In genomic region chr10:7789390-7789789, GRCh38 we compare ENCODE assay signal across 8 cellular contexts. TPM values are rescaled to one million over a fixed set of nuclear protein-coding genes. Genes with fewer than 3 reads are reported as not detected.
DNase-seq lines count a peak whose midpoint lies in the region; FAIRE-seq and TF ChIP-seq lines count a peak whose summit lies in the region.
"Had no signal": no experiment of that assay in that cellular context is flagged by ENCODE, and none has a peak within 500 bp of the region (broad histone marks: within the 10 kb centered on the region; RNA-seq: fewer than 3 reads in every experiment).

No MANE protein-coding gene starts in this region.

- POLR2A ChIA-PET in RWPE1 (lab: Yijun Ruan, JAX; ENCODE audit: low non-redundant PET), result interaction anchor here (2.7 kb wide), 1 partner anchor 28 kb away, joined by 16 read pairs; the partner anchor contains the start of gene TAF3

- TF ChIP-seq POLR2A in GM12892 (IDR thresholded peaks at IDR 0.05; ENCODE audit: low read depth, low read length), result no peak

- peaks cover 34% of the 10 kb centered on the region for H3K36me3 Mint-ChIP-seq in HFFc6 (ENCODE audit: low read depth)

- H3K4me3 ChIP-seq in skin epidermis, result peak overlapping the region in 5 of 7 experiments; percentile 85 to 98 (median 89)

- no peak overlapping the region for H3K4me3 Mint-ChIP-seq in HFFc6

- H3K27ac ChIP-seq in RWPE1 (no peak overlapping the region), skin epidermis (peak overlapping the region in 6 of 21 experiments; percentile 85 to 97 (median 94))

- H3K27me3 Mint-ChIP-seq in HFFc6 (ENCODE audit: insufficient read depth), result no peaks in the 10 kb centered on the region
- H3K27me3 Mint-ChIP-seq: activated naive CD4-positive, alpha-beta T cell treated with anti-CD3 and anti-CD28 coated beads, Interleukin-2, amount 50 U/mL, for 24 hours had no signal

- peaks cover 56% of the 10 kb centered on the region for H3K4me1 Mint-ChIP-seq in HFFc6 (ENCODE audit: low read depth)

- DNase-seq in HFFc6 (peak; percentile 21), RWPE1 (ENCODE audit: low spot score) (peak; percentile 13), glomerular visceral epithelial cell (ENCODE audit: extremely low spot score) (peak; percentile 34), HK-2 (ENCODE audit: unreplicated experiment) (no peak), NCI-H2196 treated with DMSO at 0.1 percent for 48 hours (lab: John Stamatoyannopoulos, UW; ENCODE audit: unreplicated experiment) (no peak), GM12892 (ENCODE audit: insufficient read length) (no peak)

- TF ChIP-seq CTCF in HFFc6 (IDR thresholded peaks at IDR 0.05), result no peak
- TF ChIP-seq CTCF in RWPE1 (conservative IDR thresholded peaks at IDR 0.05; ENCODE audit: low read depth), result no peak

- no peak overlapping the region; the same call in 1 of the 2 replicates for H3K27ac Mint-ChIP-seq in HFFc6

- no peaks in the 10 kb centered on the region for H3K9me3 Mint-ChIP-seq in HFFc6
- H3K9me3 Mint-ChIP-seq: activated naive CD4-positive, alpha-beta T cell treated with anti-CD3 and anti-CD28 coated beads, Interleukin-2, amount 50 U/mL, for 24 hours had no signal

- no peak for FAIRE-seq in GM12892 (lab: Jason Lieb, UNC)

- CTCF ChIA-PET in RWPE1 (lab: Yijun Ruan, JAX), result interaction anchor here (0.7 kb wide), 1 partner anchor 862 kb away, joined by 4 read pairs; no protein-coding TSS in a partner anchor

RNA-seq across cellular contexts. Expression of gene ATP5F1C, which starts 1.4 kb away (rescaled TPM):
- total RNA-seq in HFFc6 (2021; fragmentation: NEBNext Ultra II Directional; extraction: Animal tissue kit (Norgen Biotek cat#: 25700)), result 100 to 1,000 TPM; 298 to 340 (median 308) TPM
- 415 TPM for polyA plus RNA-seq in GM12892 (2012; ENCODE audit: missing spikeins)

RNA-seq across cellular contexts. Expression of gene KIN, which starts 1.6 kb away (rescaled TPM):
- total RNA-seq in HFFc6 (2021; fragmentation: NEBNext Ultra II Directional; extraction: Animal tissue kit (Norgen Biotek cat#: 25700)), result 10 to 100 TPM; 12.8 to 16.1 (median 15.0) TPM
- polyA plus RNA-seq in GM12892 (2012; ENCODE audit: missing spikeins), result 10.6 TPM

RNA-seq across cellular contexts. Expression of gene TAF3, which starts 28.9 kb away (rescaled TPM):
- 10 to 100 TPM in 2 of 6 experiments, 1 to 10 TPM in 4; 8.1 to 11.3 (median 9.7) TPM for total RNA-seq in HFFc6 (2021; fragmentation: NEBNext Ultra II Directional; extraction: Animal tissue kit (Norgen Biotek cat#: 25700))
- polyA plus RNA-seq in GM12892 (2012; ENCODE audit: missing spikeins), result 3.9 TPM

Comparison
In these comparisons a context has a peak if more than half of its experiments do, and no peak if none do; other contexts are left out.
1. DNase-seq: peak in HFFc6 (single experiment), RWPE1 (single experiment) and glomerular visceral epithelial cell (single experiment); none in HK-2 (single experiment), NCI-H2196 treated with DMSO at 0.1 percent for 48 hours (single experiment) and GM12892 (single experiment).